ENCODE assay signal across 8 cellular contexts in the genomic region with DNA sequence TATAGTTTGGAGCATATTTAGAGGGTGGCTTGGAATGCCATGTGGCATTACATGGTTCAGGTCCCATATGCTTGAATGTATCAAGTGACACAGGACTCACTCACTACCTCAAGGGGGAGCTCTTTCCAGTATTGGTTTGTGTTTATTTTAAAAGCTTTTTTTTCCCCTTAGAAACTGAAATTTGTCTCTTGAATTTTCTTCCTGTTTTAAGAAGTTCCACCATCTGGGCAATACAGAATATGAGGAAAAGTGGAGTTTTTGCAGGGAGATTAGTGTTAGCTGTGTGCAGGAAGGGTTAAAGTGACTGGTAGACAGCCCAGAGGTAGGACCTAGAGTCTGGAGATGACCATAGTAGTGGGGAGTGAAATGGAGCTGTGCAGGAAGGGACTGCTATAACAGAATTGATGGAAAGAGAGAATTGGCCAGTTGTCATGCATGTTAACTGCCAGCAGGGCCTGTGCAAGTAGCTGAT.
DNase-seq lines count a peak whose midpoint lies in the region; FAIRE-seq and TF ChIP-seq lines count a peak whose summit lies in the region.

No MANE protein-coding gene starts in this region.

- H2AFZ ChIP-seq in KMS-11 (ENCODE audit: low read depth) = no peak overlapping the region

- no peak overlapping the region for H3K9ac ChIP-seq in KMS-11

- H3K79me2 ChIP-seq in KMS-11 (ENCODE audit: insufficient read depth, low read depth) = no peaks in the 10 kb centered on the region

- H4K20me1 ChIP-seq in KMS-11 (ENCODE audit: insufficient read depth) = no peaks in the 10 kb centered on the region

- H3K27me3 ChIP-seq in KMS-11 (ENCODE audit: insufficient read depth, low read depth) = no peaks in the 10 kb centered on the region
- no peaks in the 10 kb centered on the region for H3K27me3 ChIP-seq in WERI-Rb-1 (ENCODE audit: insufficient read depth, low read depth, severe bottlenecking)

- no peak overlapping the region for H3K4me3 ChIP-seq in KMS-11 (IDR thresholded peaks at IDR 0.05; ENCODE audit: insufficient read depth, low read depth, low read length)
- no peak overlapping the region for H3K4me3 ChIP-seq in WERI-Rb-1 (ENCODE audit: low read depth, low read length)

- no peak overlapping the region for H3K27ac ChIP-seq in KMS-11
- H3K27ac ChIP-seq in WERI-Rb-1 = no peak overlapping the region

- H3K9me3 ChIP-seq in WERI-Rb-1 (ENCODE audit: severe bottlenecking) = no peaks in the 10 kb centered on the region

- H3K36me3 ChIP-seq in KMS-11 (ENCODE audit: insufficient read depth) (no peaks in the 10 kb centered on the region), WERI-Rb-1 (peaks cover 22% of the 10 kb centered on the region)

- TF ChIP-seq CTCF in KMS-11 (conservative IDR thresholded peaks at IDR 0.05; ENCODE audit: low read depth, low read length) (peak; percentile 83), WERI-Rb-1 (IDR thresholded peaks at IDR 0.05; ENCODE audit: low read depth, low read length) (peak; percentile 71)

- DNase-seq in SIG-M5 treated with dmso at 0.1 percent for 504 hours (lab: John Stamatoyannopoulos, UW; ENCODE audit: unreplicated experiment) (peak; percentile 62), SIG-M5 (lab: John Stamatoyannopoulos, UW) (no peak), WERI-Rb-1 (no peak), iPS DF 19.7 (ENCODE audit: low read depth, low spot score) (peak; percentile 25), urothelium cell line (ENCODE audit: low spot score) (peak; percentile 35), globus pallidus (ENCODE audit: low spot score) (no peak)
- DNase-seq in stimulated activated CD4-positive, alpha-beta T cell treated with anti-CD3 and anti-CD28 coated beads, Interleukin-2, amount 100 ng/mL, for 24 hours = no peak

- FAIRE-seq in urothelium cell line (lab: Jason Lieb, UNC) = no peak

- no peak overlapping the region for H3K4me2 ChIP-seq in KMS-11

- H3K4me1 ChIP-seq in KMS-11 (ENCODE audit: low read depth, poor library complexity, severe bottlenecking) = peaks cover 9% of the 10 kb centered on the region

Comparison
In these comparisons a context has a peak if more than half of its experiments do, and no peak if none do; other contexts are left out.
1. DNase-seq: peak in SIG-M5 treated with dmso at 0.1 percent for 504 hours (single experiment), iPS DF 19.7 (single experiment) and urothelium cell line (single experiment); none in SIG-M5 (single experiment), WERI-Rb-1 (single experiment), stimulated activated CD4-positive, alpha-beta T cell treated with anti-CD3 and anti-CD28 coated beads, Interleukin-2, amount 100 ng/mL, for 24 hours (0 of 2) and globus pallidus (single experiment).